ENCODE assay signal across 8 cellular contexts in the genomic region with DNA sequence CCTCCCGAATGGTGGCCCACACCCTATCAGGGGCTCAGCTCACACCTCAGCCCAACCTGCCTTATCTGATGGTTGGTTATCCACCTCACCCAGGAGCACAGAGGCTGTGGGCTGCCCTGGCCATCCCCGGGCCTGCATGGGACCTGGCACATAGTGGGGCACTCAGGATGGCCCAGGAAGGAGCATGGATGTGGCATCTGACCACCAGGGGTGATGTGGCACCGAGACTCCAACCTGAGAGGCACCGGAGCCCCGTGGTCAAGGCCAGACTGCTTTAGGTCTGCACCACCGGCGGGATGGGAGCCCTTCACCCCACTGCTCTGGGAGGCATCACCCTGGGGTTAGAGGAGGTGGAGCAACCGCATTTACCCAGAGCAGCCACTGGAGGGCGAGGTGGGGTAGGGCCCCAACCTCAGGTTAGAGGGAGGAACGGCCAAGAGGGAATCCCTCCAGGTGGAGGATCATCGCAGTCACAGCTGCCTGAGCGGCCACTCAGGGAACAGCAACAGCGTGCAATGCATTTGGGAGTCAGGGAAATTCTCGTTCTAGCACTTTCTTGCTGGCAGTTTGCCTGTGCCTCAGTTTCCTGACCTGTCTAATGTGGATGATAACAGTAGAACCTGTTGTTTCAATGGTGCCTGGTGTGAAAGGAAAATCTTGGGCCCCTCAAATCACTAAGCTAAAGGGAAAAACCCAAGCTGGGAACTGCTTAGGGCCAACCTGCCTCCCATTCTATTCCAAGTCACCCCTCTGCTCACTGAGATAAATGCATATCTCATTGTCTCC. TPM values are rescaled to one million over a fixed set of nuclear protein-coding genes. Genes with fewer than 3 reads are reported as not detected.
A peak's percentile ranks its signal among the peaks of the same experiment; 100 is the strongest.
DNase-seq lines count a peak whose midpoint lies in the region; ATAC-seq and TF ChIP-seq lines count a peak whose summit lies in the region.

No MANE protein-coding gene starts in this region.

- H3K27ac Mint-ChIP-seq in activated T-cell treated with anti-CD3 and anti-CD28 coated beads, Interleukin-2, amount 50 U/mL, for 72 hours: no peak overlapping the region

- DNase-seq in NCI-H2227 (lab: John Stamatoyannopoulos, UW; ENCODE audit: unreplicated experiment) (peak; percentile 22), NCI-H2227 treated with DMSO at 0.1 percent for 48 hours (lab: John Stamatoyannopoulos, UW) (no peak), NCI-H226 (peak; percentile 30), left ventricle myocardium inferior (no peak), spleen (peak; percentile 82), Ammon's horn (ENCODE audit: low spot score) (no peak), superior temporal gyrus (ENCODE audit: extremely low spot score) (no peak)
- peak; percentile 52 to 60 for DNase-seq in activated T-cell treated with anti-CD3 and anti-CD28 coated beads, Interleukin-2, amount 50 U/mL, for 72 hours

- H3K4me1 ChIP-seq in left ventricle myocardium inferior: no peaks in the 10 kb centered on the region
- H3K4me1 ChIP-seq in spleen: peaks cover 0 to 39% (median 7%) of the 10 kb centered on the region in 6 donors

- TF ChIP-seq POLR2A in spleen (IDR thresholded peaks at IDR 0.05): no peak

- no peaks in the 10 kb centered on the region for H3K4me1 Mint-ChIP-seq in activated T-cell treated with anti-CD3 and anti-CD28 coated beads, Interleukin-2, amount 50 U/mL, for 72 hours (ENCODE audit: low read depth)

- no peaks in the 10 kb centered on the region for H3K27me3 Mint-ChIP-seq in activated T-cell treated with anti-CD3 and anti-CD28 coated beads, Interleukin-2, amount 50 U/mL, for 72 hours (ENCODE audit: low read depth)

- no peak overlapping the region for H3K4me3 ChIP-seq in left ventricle myocardium inferior
- H3K4me3 ChIP-seq in spleen: no peak overlapping the region

- peak; percentile 79 for TF ChIP-seq CTCF in left ventricle myocardium inferior (IDR thresholded peaks at IDR 0.05; ENCODE audit: borderline replicate concordance)
- TF ChIP-seq CTCF in spleen (IDR thresholded peaks at IDR 0.05 in 8 of 11, conservative IDR thresholded peaks at IDR 0.05 in 3 of 11): peak; percentile 40 to 78 (median 69)

- peaks cover 12% of the 10 kb centered on the region for H3K9me3 ChIP-seq in left ventricle myocardium inferior (replicated peaks)
- H3K9me3 ChIP-seq in spleen: peaks cover 0 to 20% (median 19%) of the 10 kb centered on the region in 8 donors

- H3K36me3 Mint-ChIP-seq in activated T-cell treated with anti-CD3 and anti-CD28 coated beads, Interleukin-2, amount 50 U/mL, for 72 hours (ENCODE audit: insufficient read depth in 2 of 2): peaks cover 3 to 8% of the 10 kb centered on the region in 2 donors

- intact Hi-C loops in left ventricle myocardium inferior (cut with micrococcal nuclease): loop anchor here (10.0 kb wide), 2 partner anchors 65 to 105 kb away; a partner anchor contains a TSS
- intact Hi-C loops in spleen (cut with DNase I; ENCODE audit: low total_unique reads): no loop called here

- peaks cover 45% of the 10 kb centered on the region for H3K36me3 ChIP-seq in left ventricle myocardium inferior
- H3K36me3 ChIP-seq in spleen: peaks cover 0 to 60% (median 13%) of the 10 kb centered on the region in 6 donors

- ATAC-seq in activated T-cell treated with anti-CD3 and anti-CD28 coated beads, Interleukin-2, amount 50 U/mL, for 72 hours (replicated peaks in 1 of 2): peak; percentile 74 to 80

- H3K27ac ChIP-seq in left ventricle myocardium inferior (replicated peaks) (no peak overlapping the region), spleen (no peak overlapping the region)

- no peaks in the 10 kb centered on the region for H3K27me3 ChIP-seq in left ventricle myocardium inferior (ENCODE audit: low read depth)
- no peaks in the 10 kb centered on the region for H3K27me3 ChIP-seq in spleen (replicated peaks in 1 of 7)

- no peak overlapping the region for H3K4me3 Mint-ChIP-seq in activated T-cell treated with anti-CD3 and anti-CD28 coated beads, Interleukin-2, amount 50 U/mL, for 72 hours

- 60 to 71% (median 66%) methylated on average over 12 to 14 of the region's 14 CpGs for WGBS in spleen, 5 donors

- peaks cover 2 to 4% of the 10 kb centered on the region in 2 donors for H3K9me3 Mint-ChIP-seq in activated T-cell treated with anti-CD3 and anti-CD28 coated beads, Interleukin-2, amount 50 U/mL, for 72 hours

RNA-seq across cellular contexts. Expression of a gene that starts 52.9 kb away (rescaled TPM):
- total RNA-seq in activated T-cell treated with anti-CD3 and anti-CD28 coated beads, Interleukin-2, amount 50 U/mL, for 72 hours: 100 to 1,000 TPM; 217 to 224 TPM
- total RNA-seq in left ventricle myocardium inferior: 14.3 TPM
- 10 to 100 TPM; 32.7 to 64.9 (median 39.0) TPM for total RNA-seq in spleen
- 10 to 100 TPM; 18.6 to 27.5 (median 24.0) TPM for polyA plus RNA-seq in spleen

RNA-seq across cellular contexts. Expression of a gene that starts 55.0 kb away (rescaled TPM):
- total RNA-seq in activated T-cell treated with anti-CD3 and anti-CD28 coated beads, Interleukin-2, amount 50 U/mL, for 72 hours: 1 to 10 TPM; 6.3 to 7.0 TPM
- total RNA-seq in left ventricle myocardium inferior (11.4 TPM), spleen (10 to 100 TPM; 37.2 to 91.2 (median 73.3) TPM)
- 10 to 100 TPM in 2 of 3 donors, 1 to 10 TPM in 1; 5.1 to 21.6 (median 10.7) TPM for polyA plus RNA-seq in spleen

Comparison
In these comparisons a context has a peak if more than half of its experiments do, and no peak if none do; other contexts are left out.
1. DNase-seq: peak in NCI-H2227 (single experiment), NCI-H226 (single experiment), activated T-cell treated with anti-CD3 and anti-CD28 coated beads, Interleukin-2, amount 50 U/mL, for 72 hours (2 of 2) and spleen (single experiment); none in NCI-H2227 treated with DMSO at 0.1 percent for 48 hours (single experiment), left ventricle myocardium inferior (single experiment), Ammon's horn (single experiment) and superior temporal gyrus (single experiment).